Comparison of ENCODE assay signal across 15 cellular contexts in genomic region chr1:109926662-109927300, GRCh38. TPM values are rescaled to one million over a fixed set of nuclear protein-coding genes. Genes with fewer than 3 reads are reported as not detected.
A peak's percentile ranks its signal among the peaks of the same experiment; 100 is the strongest.
DNase-seq lines count a peak whose midpoint lies in the region; ATAC-seq and TF ChIP-seq lines count a peak whose summit lies in the region.
"Had no signal": no experiment of that assay in that cellular context is flagged by ENCODE, and none has a peak within 500 bp of the region (broad histone marks: within the 10 kb centered on the region; RNA-seq: fewer than 3 reads in every experiment).

No MANE protein-coding gene starts in this region.

- H3K36me3 Mint-ChIP-seq in chondrocyte (ENCODE audit: low read depth) (peaks cover 36% of the 10 kb centered on the region), CD14-positive monocyte (no peaks in the 10 kb centered on the region)
- H3K36me3 Mint-ChIP-seq in naive thymus-derived CD8-positive, alpha-beta T cell, result peaks cover 0 to 18% (median 9%) of the 10 kb centered on the region in 3 donors
- H3K36me3 Mint-ChIP-seq in activated CD8-positive, alpha-beta memory T cell treated with anti-CD3 and anti-CD28 coated beads, Interleukin-2, amount 10 ng/mL, durations not matched to agents 7 days and 5 days, result peaks cover 54% of the 10 kb centered on the region

- H3K27ac ChIP-seq in heart left ventricle, result peak overlapping the region; percentile 67 to 86 (median 80)
- peak overlapping the region; percentile 72 to 75 for H3K27ac ChIP-seq in mucosa of rectum (ENCODE audit: low read depth in 2 of 2, low read length in 2 of 2)
- H3K27ac ChIP-seq in upper lobe of right lung, result peak overlapping the region; percentile 72
- H3K27ac ChIP-seq: HL-60 had no signal

- DNase-seq in heart left ventricle (peak in 1 of 5 donors; percentile 39), Right ventricle myocardium superior (no peak), chondrocyte (ENCODE audit: low spot score) (no peak), upper lobe of right lung (no peak), CD14-positive monocyte (ENCODE audit: low spot score) (no peak)
- DNase-seq in naive thymus-derived CD8-positive, alpha-beta T cell, result no peak
- DNase-seq in activated CD8-positive, alpha-beta memory T cell treated with anti-CD3 and anti-CD28 coated beads, Interleukin-2, amount 10 ng/mL, durations not matched to agents 7 days and 5 days, result no peak
- DNase-seq: activated gamma-delta T cell treated with Interleukin-2 at 50 U/mL for 16 hours; effector memory CD8-positive, alpha-beta T cell; GDM1; NCI-H1930; stimulated activated CD4-positive, alpha-beta T cell treated with anti-CD3 and anti-CD28 coated beads, Interleukin-12 subunit alpha, Interleukin-12 subunit beta, amount 100 ng/mL, for 4 hours; stimulated activated naive CD4-positive, alpha-beta T cell had no signal

- H3K4me3 Mint-ChIP-seq in chondrocyte (ENCODE audit: unreplicated experiment) (no peak overlapping the region), CD14-positive monocyte (no peak overlapping the region)
- no peak overlapping the region for H3K4me3 Mint-ChIP-seq in naive thymus-derived CD8-positive, alpha-beta T cell
- no peak overlapping the region for H3K4me3 Mint-ChIP-seq in activated CD8-positive, alpha-beta memory T cell treated with anti-CD3 and anti-CD28 coated beads, Interleukin-2, amount 10 ng/mL, durations not matched to agents 7 days and 5 days
- H3K4me3 Mint-ChIP-seq: effector memory CD8-positive, alpha-beta T cell had no signal

- no peaks in the 10 kb centered on the region for H3K27me3 ChIP-seq in heart left ventricle
- H3K27me3 ChIP-seq in mucosa of rectum (ENCODE audit: control insufficient read depth in 2 of 2, insufficient read depth in 2 of 2, low read length in 2 of 2), result no peaks in the 10 kb centered on the region
- no peaks in the 10 kb centered on the region for H3K27me3 ChIP-seq in upper lobe of right lung

- no peak overlapping the region for H3K9ac ChIP-seq in mucosa of rectum (ENCODE audit: low read depth in 1 of 2, low read length in 2 of 2)

- POLR2A ChIA-PET in naive thymus-derived CD8-positive, alpha-beta T cell (lab: Charles Lee), result no interaction called here

- H3K27me3 Mint-ChIP-seq in chondrocyte (ENCODE audit: low read depth) (no peaks in the 10 kb centered on the region), CD14-positive monocyte (ENCODE audit: low read depth in 3 of 3) (peaks cover 2 to 11% (median 5%) of the 10 kb centered on the region in 3 donors)
- peaks cover 0 to 3% (median 0%) of the 10 kb centered on the region in 5 donors for H3K27me3 Mint-ChIP-seq in naive thymus-derived CD8-positive, alpha-beta T cell
- no peaks in the 10 kb centered on the region for H3K27me3 Mint-ChIP-seq in activated CD8-positive, alpha-beta memory T cell treated with anti-CD3 and anti-CD28 coated beads, Interleukin-2, amount 10 ng/mL, durations not matched to agents 7 days and 5 days
- H3K27me3 Mint-ChIP-seq: effector memory CD8-positive, alpha-beta T cell had no signal

- H3K9me3 ChIP-seq in heart left ventricle, result no peaks in the 10 kb centered on the region
- no peaks in the 10 kb centered on the region for H3K9me3 ChIP-seq in mucosa of rectum (ENCODE audit: control insufficient read depth in 2 of 2, low read length in 2 of 2)
- no peaks in the 10 kb centered on the region for H3K9me3 ChIP-seq in upper lobe of right lung

- H3K4me1 Mint-ChIP-seq in chondrocyte (ENCODE audit: low read depth), result peaks cover 55% of the 10 kb centered on the region
- H3K4me1 Mint-ChIP-seq in naive thymus-derived CD8-positive, alpha-beta T cell, result peaks cover 0 to 3% (median under 1%) of the 10 kb centered on the region in 4 donors
- no peaks in the 10 kb centered on the region for H3K4me1 Mint-ChIP-seq in CD14-positive monocyte
- peaks cover 7% of the 10 kb centered on the region for H3K4me1 Mint-ChIP-seq in activated CD8-positive, alpha-beta memory T cell treated with anti-CD3 and anti-CD28 coated beads, Interleukin-2, amount 10 ng/mL, durations not matched to agents 7 days and 5 days

- CTCF ChIA-PET in activated CD8-positive, alpha-beta memory T cell treated with anti-CD3 and anti-CD28 coated beads, Interleukin-2, amount 10 ng/mL, durations not matched to agents 7 days and 5 days (lab: Charles Lee), result interaction anchor here (0.6 to 1.4 kb wide), 4 partner anchors 17 to 287 kb away, joined by 3 read pairs; no protein-coding TSS in a partner anchor

- no peak for TF ChIP-seq CTCF in heart left ventricle (IDR thresholded peaks at IDR 0.05)
- no peak for TF ChIP-seq CTCF in chondrocyte (IDR thresholded peaks at IDR 0.05)
- TF ChIP-seq CTCF in upper lobe of right lung (IDR thresholded peaks at IDR 0.05), result no peak
- no peak for TF ChIP-seq CTCF in CD14-positive monocyte (IDR thresholded peaks at IDR 0.05)

- H3K27ac Mint-ChIP-seq in chondrocyte (ENCODE audit: unreplicated experiment) (peak overlapping the region; percentile 93), CD14-positive monocyte (peak overlapping the region in 1 of 7 donors; percentile 42)
- peak overlapping the region in 1 of 10 donors; percentile 50 for H3K27ac Mint-ChIP-seq in naive thymus-derived CD8-positive, alpha-beta T cell
- H3K27ac Mint-ChIP-seq in activated CD8-positive, alpha-beta memory T cell treated with anti-CD3 and anti-CD28 coated beads, Interleukin-2, amount 10 ng/mL, durations not matched to agents 7 days and 5 days, result no peak overlapping the region
- H3K27ac Mint-ChIP-seq: effector memory CD8-positive, alpha-beta T cell had no signal

- no peak for TF ChIP-seq POLR2A in heart left ventricle (IDR thresholded peaks at IDR 0.05)

- H3K4me3 ChIP-seq in heart left ventricle (no peak overlapping the region), mucosa of rectum (ENCODE audit: low read length in 2 of 2) (no peak overlapping the region), upper lobe of right lung (no peak overlapping the region)

- H3K9me3 Mint-ChIP-seq in chondrocyte (ENCODE audit: low read depth) (peaks cover 4% of the 10 kb centered on the region), CD14-positive monocyte (peaks cover 3 to 5% (median 4%) of the 10 kb centered on the region in 7 donors)
- no peaks in the 10 kb centered on the region for H3K9me3 Mint-ChIP-seq in naive thymus-derived CD8-positive, alpha-beta T cell
- no peaks in the 10 kb centered on the region for H3K9me3 Mint-ChIP-seq in activated CD8-positive, alpha-beta memory T cell treated with anti-CD3 and anti-CD28 coated beads, Interleukin-2, amount 10 ng/mL, durations not matched to agents 7 days and 5 days (ENCODE audit: low read depth)
- H3K9me3 Mint-ChIP-seq: effector memory CD8-positive, alpha-beta T cell had no signal

- peaks cover 9 to 63% (median 50%) of the 10 kb centered on the region in 12 donors for H3K4me1 ChIP-seq in heart left ventricle
- H3K4me1 ChIP-seq in mucosa of rectum (ENCODE audit: control insufficient read depth in 2 of 2, insufficient read depth in 2 of 2, low read length in 2 of 2), result peaks cover 24 to 26% of the 10 kb centered on the region in 2 donors
- H3K4me1 ChIP-seq in upper lobe of right lung, result peaks cover 43% of the 10 kb centered on the region

- intact Hi-C loops in heart left ventricle (cut with DNase I) (loop anchor here in 2 of 10 donors (5.0 kb wide), 1 partner anchor 56 kb away; the partner anchor contains the start of gene AHCYL1 (in 2 of the 2)), Right ventricle myocardium superior (cut with DNase I) (no loop called here), upper lobe of right lung (cut with DNase I) (no loop called here), CD14-positive monocyte (cut with micrococcal nuclease) (no loop called here)

- peaks cover 0 to 75% (median 67%) of the 10 kb centered on the region in 9 donors for H3K36me3 ChIP-seq in heart left ventricle
- peaks cover 22 to 47% of the 10 kb centered on the region in 2 donors for H3K36me3 ChIP-seq in mucosa of rectum (ENCODE audit: control insufficient read depth in 2 of 2, insufficient read depth in 2 of 2, low read length in 2 of 2)
- peaks cover 75% of the 10 kb centered on the region for H3K36me3 ChIP-seq in upper lobe of right lung

- WGBS in heart left ventricle, 4 donors, result 83 to 92% (median 89%) methylated on average over 2 of the region's 2 CpGs

- ATAC-seq in heart left ventricle (no peak), Right ventricle myocardium superior (ENCODE audit: poor library complexity) (no peak), upper lobe of right lung (no peak)
- ATAC-seq in naive thymus-derived CD8-positive, alpha-beta T cell, result no peak
- ATAC-seq in activated CD8-positive, alpha-beta memory T cell treated with anti-CD3 and anti-CD28 coated beads, Interleukin-2, amount 10 ng/mL, durations not matched to agents 7 days and 5 days, result no peak
- ATAC-seq: effector memory CD8-positive, alpha-beta T cell had no signal

RNA-seq across cellular contexts. Expression of gene CSF1, which starts 16.1 kb away (rescaled TPM):
- total RNA-seq in heart left ventricle, result 10 to 100 TPM in 8 of 9 donors, 1 to 10 TPM in 1; 9.0 to 64.8 (median 14.5) TPM
- polyA plus RNA-seq in heart left ventricle, result 1 to 10 TPM; 9.1 to 9.9 TPM
- total RNA-seq in Right ventricle myocardium superior, result 16.0 TPM
- 15.2 to 19.8 TPM (median 16.8 TPM) in 3 replicates for total RNA-seq in chondrocyte
- total RNA-seq in upper lobe of right lung, result 79.8 TPM
- total RNA-seq in naive thymus-derived CD8-positive, alpha-beta T cell, result under 1 TPM; 0.27 to 0.44 TPM
- polyA plus RNA-seq in naive thymus-derived CD8-positive, alpha-beta T cell, result 1 to 10 TPM in 2 of 3 donors, under 1 TPM in 1; 0.68 to 1.6 (median 1.1) TPM
- polyA plus RNA-seq in CD14-positive monocyte, result under 1 TPM; 0.11 to 0.38 TPM
- 100 to 1,000 TPM in 1 of 2 experiments, 10 to 100 TPM in 1; 77.6 to 143 TPM for total RNA-seq in activated CD8-positive, alpha-beta memory T cell treated with anti-CD3 and anti-CD28 coated beads, Interleukin-2, amount 10 ng/mL, durations not matched to agents 7 days and 5 days

RNA-seq across cellular contexts. Expression of gene AHCYL1, which starts 57.8 kb away (rescaled TPM):
- total RNA-seq in heart left ventricle, result 10 to 100 TPM; 31.1 to 56.7 (median 48.7) TPM
- polyA plus RNA-seq in heart left ventricle, result 10 to 100 TPM; 23.8 to 37.2 TPM
- total RNA-seq in Right ventricle myocardium superior, result 39.8 TPM
- 57.3 to 69.3 TPM (median 59.6 TPM) in 3 replicates for total RNA-seq in chondrocyte
- 91.7 TPM for total RNA-seq in upper lobe of right lung
- total RNA-seq in naive thymus-derived CD8-positive, alpha-beta T cell, result 10 to 100 TPM; 37.8 to 38.1 TPM
- polyA plus RNA-seq in naive thymus-derived CD8-positive, alpha-beta T cell, result 10 to 100 TPM; 36.8 to 38.6 (median 38.1) TPM
- 10 to 100 TPM; 48.8 to 63.9 TPM for polyA plus RNA-seq in CD14-positive monocyte
- total RNA-seq in activated CD8-positive, alpha-beta memory T cell treated with anti-CD3 and anti-CD28 coated beads, Interleukin-2, amount 10 ng/mL, durations not matched to agents 7 days and 5 days, result 10 to 100 TPM; 67.6 to 70.0 TPM

Comparison
In these comparisons a context has a peak if more than half of its experiments do, and no peak if none do; other contexts are left out.
1. RNA of gene CSF1, which starts 16.1 kb away (total RNA-seq): 77.6 to 143 TPM in activated CD8-positive, alpha-beta memory T cell treated with anti-CD3 and anti-CD28 coated beads, Interleukin-2, amount 10 ng/mL, durations not matched to agents 7 days and 5 days, 79.8 TPM in upper lobe of right lung (single experiment), 15.2 to 19.8 TPM in chondrocyte, 16.0 TPM in Right ventricle myocardium superior (single experiment) and 9.0 to 64.8 TPM in heart left ventricle; 0.27 to 0.44 TPM in naive thymus-derived CD8-positive, alpha-beta T cell; every median in the first group is over 4 times any median in the second.
2. Peak in every context shown above with its lines, with median percentiles within 50 percentile points of each other: H3K27ac ChIP-seq.